29 cellular contexts compared by ENCODE assay signal in the genomic region with DNA sequence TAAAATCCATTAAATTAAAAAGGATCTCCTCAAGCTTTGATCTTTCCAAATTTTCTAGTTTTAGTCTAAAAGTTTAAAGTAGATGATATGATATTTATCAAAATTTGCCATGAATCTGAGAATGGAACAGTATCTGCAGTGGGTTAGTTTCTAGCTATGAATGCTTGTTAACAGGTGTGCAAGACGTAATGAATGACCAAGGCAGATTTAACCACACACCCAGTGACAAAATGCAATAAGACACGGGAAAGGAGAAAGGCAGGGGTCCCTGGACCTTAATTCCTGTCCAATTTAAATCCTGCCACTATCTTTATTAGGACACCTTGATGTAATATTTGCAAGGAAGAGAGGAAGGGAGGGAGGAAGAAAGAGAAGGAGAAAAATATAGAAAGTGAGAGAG.
"Had no signal": no experiment of that assay in that cellular context is flagged by ENCODE, and none has a peak within 500 bp of the region (broad histone marks: within the 10 kb centered on the region; RNA-seq: fewer than 3 reads in every experiment).

No MANE protein-coding gene starts in this region.

- H3K9me3 ChIP-seq: ovary, vagina had no signal

- H3K36me3 ChIP-seq: brain microvascular endothelial cell, left lung, lower lobe of right lung, ovary, right lobe of liver, vagina, WERI-Rb-1 had no signal

- DNase-seq: activated CD4-positive, alpha-beta memory T cell treated with anti-CD3 and anti-CD28 coated beads, Interleukin-2, amount 10 ng/mL, durations not matched to agents 7 days and 5 days; activated CD4-positive, alpha-beta T cell treated with anti-CD3 and anti-CD28 coated beads, Interleukin-2, amount 10 ng/mL, durations not matched to agents 24 days and 14 days; activated CD4-positive, CD25-positive, alpha-beta regulatory T cell treated with anti-CD3 and anti-CD28 coated beads, Interleukin-2, amount 50 U/mL, for 72 hours; activated gamma-delta T cell treated with Interleukin-2 at 50 U/mL for 16 hours; activated naive CD4-positive, alpha-beta T cell treated with anti-CD3 and anti-CD28 coated beads, Interleukin-2, amount 50 U/mL, for 16 hours; activated T-cell treated with anti-CD3 and anti-CD28 coated beads, Interleukin-2, amount 50 U/mL, for 4 hours; amniotic stem cell; brain microvascular endothelial cell; dorsolateral prefrontal cortex; effector memory CD4-positive, alpha-beta T cell; left lung; lower lobe of right lung; mesendoderm; ovary; right lobe of liver; stimulated activated CD4-positive, alpha-beta T cell treated with anti-CD3 and anti-CD28 coated beads, Interleukin-4, amount 100 ng/mL, for 1 hour; stimulated activated naive CD8-positive, alpha-beta T cell treated with anti-CD3 and anti-CD28 coated beads, Interleukin-15, amount 100 ng/mL, for 72 hours; substantia nigra; T-helper 9 cell; WERI-Rb-1 had no signal

- H3K27ac Mint-ChIP-seq: activated CD4-positive, alpha-beta memory T cell treated with anti-CD3 and anti-CD28 coated beads, Interleukin-2, amount 10 ng/mL, durations not matched to agents 7 days and 5 days; activated CD4-positive, alpha-beta T cell treated with anti-CD3 and anti-CD28 coated beads, Interleukin-2, amount 10 ng/mL, durations not matched to agents 24 days and 14 days; activated T-helper 17 cell treated with anti-CD3 and anti-CD28 coated beads, Interleukin-2, amount 50 U/mL, for 72 hours; progenitor cell of endocrine pancreas; type B pancreatic cell had no signal

- H3K27me3 ChIP-seq: brain microvascular endothelial cell, dorsolateral prefrontal cortex, left lung, ovary, right lobe of liver, vagina had no signal

- H3K27me3 Mint-ChIP-seq: activated CD4-positive, alpha-beta memory T cell treated with anti-CD3 and anti-CD28 coated beads, Interleukin-2, amount 10 ng/mL, durations not matched to agents 7 days and 5 days; activated CD4-positive, alpha-beta T cell treated with anti-CD3 and anti-CD28 coated beads, Interleukin-2, amount 10 ng/mL, durations not matched to agents 24 days and 14 days; activated T-helper 17 cell treated with anti-CD3 and anti-CD28 coated beads, Interleukin-2, amount 50 U/mL, for 72 hours; natural killer cell treated with Interleukin-12 subunit alpha and Interleukin-12 subunit beta and Interleukin-15 and Interleukin-18, amount 100 ng/mL, for 72 hours; progenitor cell of endocrine pancreas; stimulated activated naive CD8-positive, alpha-beta T cell treated with anti-CD3 and anti-CD28 coated beads, Interleukin-15, amount 100 ng/mL, for 72 hours; type B pancreatic cell had no signal

- H3K9me3 Mint-ChIP-seq: activated T-cell treated with anti-CD3 and anti-CD28 coated beads, Interleukin-2, amount 50 U/mL, for 4 hours; activated T-helper 17 cell treated with anti-CD3 and anti-CD28 coated beads, Interleukin-2, amount 50 U/mL, for 72 hours; natural killer cell treated with Interleukin-12 subunit alpha and Interleukin-12 subunit beta and Interleukin-15 and Interleukin-18, amount 100 ng/mL, for 72 hours; type B pancreatic cell had no signal

- H3K4me1 ChIP-seq: lower lobe of right lung, right lobe of liver, vagina had no signal

- FAIRE-seq: astrocyte, frontal cortex, islet of Langerhans had no signal

- H3K27ac ChIP-seq: brain microvascular endothelial cell, coronary artery, dorsolateral prefrontal cortex, left lung, lower lobe of right lung, ovary, right lobe of liver, vagina, WERI-Rb-1 had no signal

- ATAC-seq: activated T-cell treated with anti-CD3 and anti-CD28 coated beads, Interleukin-2, amount 50 U/mL, for 4 hours; activated T-helper 17 cell treated with anti-CD3 and anti-CD28 coated beads, Interleukin-2, amount 50 U/mL, for 72 hours; left lung; lower lobe of right lung; natural killer cell treated with Interleukin-12 subunit alpha and Interleukin-12 subunit beta and Interleukin-15 and Interleukin-18, amount 100 ng/mL, for 72 hours; right lobe of liver; stimulated activated naive CD8-positive, alpha-beta T cell treated with anti-CD3 and anti-CD28 coated beads, Interleukin-15, amount 100 ng/mL, for 72 hours had no signal

- H3K4me1 Mint-ChIP-seq: activated T-helper 17 cell treated with anti-CD3 and anti-CD28 coated beads, Interleukin-2, amount 50 U/mL, for 72 hours; stimulated activated naive CD8-positive, alpha-beta T cell treated with anti-CD3 and anti-CD28 coated beads, Interleukin-15, amount 100 ng/mL, for 72 hours had no signal

- H3K4me3 Mint-ChIP-seq: activated CD4-positive, alpha-beta memory T cell treated with anti-CD3 and anti-CD28 coated beads, Interleukin-2, amount 10 ng/mL, durations not matched to agents 7 days and 5 days; activated CD4-positive, alpha-beta T cell treated with anti-CD3 and anti-CD28 coated beads, Interleukin-2, amount 10 ng/mL, durations not matched to agents 24 days and 14 days; activated T-cell treated with anti-CD3 and anti-CD28 coated beads, Interleukin-2, amount 50 U/mL, for 4 hours; activated T-helper 17 cell treated with anti-CD3 and anti-CD28 coated beads, Interleukin-2, amount 50 U/mL, for 72 hours; natural killer cell treated with Interleukin-12 subunit alpha and Interleukin-12 subunit beta and Interleukin-15 and Interleukin-18, amount 100 ng/mL, for 72 hours; stimulated activated naive CD8-positive, alpha-beta T cell treated with anti-CD3 and anti-CD28 coated beads, Interleukin-15, amount 100 ng/mL, for 72 hours; type B pancreatic cell had no signal

- H3K4me3 ChIP-seq: coronary artery, dorsolateral prefrontal cortex, left lung, lower lobe of right lung, ovary, right lobe of liver, vagina had no signal
